In genomic region chr6:42259841-42260395, GRCh38 we compare ENCODE assay signal across 1 cellular context.
TF ChIP-seq lines count a peak whose summit lies in the region.

No MANE protein-coding gene starts in this region.

TF ChIP-seq in K562, 482 proteins besides CTCF, POLR2A, EP300 and RAD21 (continued from another document):
- TF ChIP-seq ELF1 (tag; IDR thresholded peaks at IDR 0.05) = 0 out of 2 replicates have a peak, but pooled peaks have one; percentile 38
- TF ChIP-seq NR2C2 (CRISPR knock-in tag; IDR thresholded peaks at IDR 0.05) = no peak
- TF ChIP-seq NR2C2 (tag; IDR thresholded peaks at IDR 0.05) = no peak
- TF ChIP-seq EGR1 (conservative IDR thresholded peaks at IDR 0.05) = 0 out of 2 replicates have a peak, but pooled peaks have one; percentile 23
- TF ChIP-seq DDX20 (tag; IDR thresholded peaks at IDR 0.05; ENCODE audit: low read depth) = no peak
- no peak for TF ChIP-seq ZNF766 (CRISPR knock-in tag; conservative IDR thresholded peaks at IDR 0.05)
